ENCODE assay signal across 21 cellular contexts in genomic region chr5:113183694-113184093, GRCh38.
"Had no signal": no experiment of that assay in that cellular context is flagged by ENCODE, and none has a peak within 500 bp of the region (broad histone marks: within the 10 kb centered on the region; RNA-seq: fewer than 3 reads in every experiment).

No MANE protein-coding gene starts in this region.

- DNase-seq: dermis blood vessel endothelial cell; effector memory CD4-positive, alpha-beta T cell; erythroblast; esophagus squamous epithelium; foreskin melanocyte; hypothalamus; immature natural killer cell; islet precursor cell; kidney glomerular epithelial cell; left ventricle myocardium superior; lower lobe of right lung; naive thymus-derived CD8-positive, alpha-beta T cell; nephron progenitor cell; nucleus accumbens; stimulated activated CD4-positive, alpha-beta T cell treated with anti-CD3 and anti-CD28 coated beads, Interleukin-12 subunit alpha, Interleukin-12 subunit beta, amount 100 ng/mL, for 4 hours; stimulated activated CD4-positive, alpha-beta T cell treated with anti-CD3 and anti-CD28 coated beads, Interleukin-2, amount 100 ng/mL, for 24 hours; stimulated activated CD4-positive, alpha-beta T cell treated with anti-CD3 and anti-CD28 coated beads, Interleukin-4, amount 100 ng/mL, for 24 hours; stimulated activated naive CD4-positive, alpha-beta T cell treated with Interleukin-2 at 50 U/mL for 16 hours; stomach; thyroid gland; trophoblast cell had no signal
